In the genomic region with DNA sequence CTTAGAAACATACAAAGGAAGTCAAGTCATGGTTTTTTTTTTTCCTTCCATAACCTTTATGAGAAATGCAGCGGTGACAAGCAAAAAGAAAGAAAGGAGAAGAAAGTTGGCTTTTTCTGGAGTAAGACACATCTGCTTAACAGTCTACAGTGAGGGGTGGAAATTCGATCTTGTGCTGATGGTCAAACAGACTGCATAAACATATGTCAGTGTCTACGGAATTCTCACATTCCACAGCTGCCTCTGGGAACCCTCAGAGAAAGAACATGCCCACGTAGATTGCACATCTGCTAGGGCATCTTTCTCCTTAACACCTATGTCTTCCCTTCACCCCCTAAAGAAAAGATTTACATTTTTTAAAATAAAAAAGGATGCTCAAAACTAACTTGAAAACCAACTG, we compare ENCODE assay signal across 14 cellular contexts. TPM values are rescaled to one million over a fixed set of nuclear protein-coding genes. Genes with fewer than 3 reads are reported as not detected.
DNase-seq lines count a peak whose midpoint lies in the region; ATAC-seq and TF ChIP-seq lines count a peak whose summit lies in the region.
"Had no signal": no experiment of that assay in that cellular context is flagged by ENCODE, and none has a peak within 500 bp of the region (broad histone marks: within the 10 kb centered on the region; RNA-seq: fewer than 3 reads in every experiment).

No MANE protein-coding gene starts in this region.

- peak; percentile 57 for ATAC-seq in WTC11
- ATAC-seq: left ventricle myocardium superior had no signal

- H3K27me3 ChIP-seq in tibial artery = no peaks in the 10 kb centered on the region
- H3K27me3 ChIP-seq: breast epithelium had no signal

- intact Hi-C loops in tibial artery (cut with DNase I; ENCODE audit: low total_unique reads) = no loop called here

- no peaks in the 10 kb centered on the region for H3K9me3 ChIP-seq in tibial artery
- H3K9me3 ChIP-seq: breast epithelium had no signal

- peaks cover 0 to 57% (median 8%) of the 10 kb centered on the region in 4 donors for H3K4me1 ChIP-seq in tibial artery
- H3K4me1 ChIP-seq: breast epithelium had no signal

- no peaks in the 10 kb centered on the region for H3K9me3 Mint-ChIP-seq in WTC11
- peaks cover 5% of the 10 kb centered on the region for H3K9me3 Mint-ChIP-seq in glutamatergic neuron (ENCODE audit: unreplicated experiment)
- H3K9me3 Mint-ChIP-seq: IgD-negative memory B cell had no signal

- no peaks in the 10 kb centered on the region for H3K36me3 ChIP-seq in tibial artery
- H3K36me3 ChIP-seq: breast epithelium had no signal

- no peak overlapping the region for H3K4me3 ChIP-seq in tibial artery
- H3K4me3 ChIP-seq: breast epithelium had no signal

- H3K4me3 Mint-ChIP-seq in WTC11 (peak overlapping the region; percentile 12; the same call in 1 of the 2 replicates), glutamatergic neuron (ENCODE audit: unreplicated experiment) (peak overlapping the region; percentile 35)
- H3K4me3 Mint-ChIP-seq: IgD-negative memory B cell had no signal

- H3K27ac ChIP-seq in tibial artery = peak overlapping the region; percentile 18 to 40
- H3K27ac ChIP-seq: breast epithelium, VCaP had no signal

- H3K27ac Mint-ChIP-seq in WTC11 (0 out of 2 replicates have a peak overlapping the region, but pooled peaks have one; percentile 37), glutamatergic neuron (ENCODE audit: unreplicated experiment) (peak overlapping the region; percentile 92)
- H3K27ac Mint-ChIP-seq: IgD-negative memory B cell had no signal

- DNase-seq in NCI-H82 (lab: John Stamatoyannopoulos, UW) = peak; percentile 25
- DNase-seq in NCI-H82 treated with DMSO at 0.1 percent for 48 hours (lab: John Stamatoyannopoulos, UW; ENCODE audit: unreplicated experiment) = no peak
- DNase-seq in WTC11 (ENCODE audit: low spot score) = no peak
- no peak for DNase-seq in glutamatergic neuron
- no peak for DNase-seq in tibial artery
- no peak for DNase-seq in HUDEP-2 (lab: John Stamatoyannopoulos, UW; ENCODE audit: unreplicated experiment in 76 of 76)
- DNase-seq in hypothalamus (lab: John Stamatoyannopoulos, UW) = no peak
- no peak for DNase-seq in stimulated activated CD4-positive, alpha-beta T cell treated with anti-CD3 and anti-CD28 coated beads, Interleukin-2, amount 100 ng/mL, for 24 hours
- DNase-seq: ACHN, left ventricle myocardium superior, substantia nigra had no signal

- POLR2A ChIA-PET in WTC11 (lab: Charles Lee) = interaction anchor here (1.1 kb wide), 1 partner anchor 179 kb away, joined by 3 read pairs; no protein-coding TSS in a partner anchor

- H3K27me3 Mint-ChIP-seq in WTC11 (ENCODE audit: low read depth) (no peaks in the 10 kb centered on the region), glutamatergic neuron (ENCODE audit: unreplicated experiment) (peaks cover 3% of the 10 kb centered on the region)

- CTCF ChIA-PET in WTC11 (lab: Charles Lee) = interaction anchor here (1.0 to 1.9 kb wide), 7 partner anchors 11 to 236 kb away, joined by 3 to 6 read pairs (median 5); partner anchors contain the start of gene PROM1

- peaks cover 24% of the 10 kb centered on the region for H3K4me1 Mint-ChIP-seq in WTC11
- peaks cover 21% of the 10 kb centered on the region for H3K4me1 Mint-ChIP-seq in glutamatergic neuron (ENCODE audit: low read depth, unreplicated experiment)
- H3K4me1 Mint-ChIP-seq: IgD-negative memory B cell had no signal

- H3K36me3 Mint-ChIP-seq in WTC11 = peaks cover 3% of the 10 kb centered on the region
- no peaks in the 10 kb centered on the region for H3K36me3 Mint-ChIP-seq in glutamatergic neuron (ENCODE audit: unreplicated experiment)
- H3K36me3 Mint-ChIP-seq: IgD-negative memory B cell had no signal

- TF ChIP-seq CTCF in WTC11 (IDR thresholded peaks at IDR 0.05) = no peak
- TF ChIP-seq CTCF in glutamatergic neuron (IDR thresholded peaks at IDR 0.05; ENCODE audit: partially characterized antibody, unreplicated experiment) = no peak
- TF ChIP-seq CTCF in tibial artery (IDR thresholded peaks at IDR 0.05) = no peak

TF ChIP-seq in WTC11, 78 proteins besides CTCF, POLR2A, EP300 and RAD21 (continues in another document):
- no peak for TF ChIP-seq ZNF423 (CRISPR knock-in tag; IDR thresholded peaks at IDR 0.05)
- TF ChIP-seq USF2 (CRISPR knock-in tag; IDR thresholded peaks at IDR 0.05) = no peak
- TF ChIP-seq HMGA2 (CRISPR knock-in tag; IDR thresholded peaks at IDR 0.05) = no peak
- TF ChIP-seq, protein P1, sequence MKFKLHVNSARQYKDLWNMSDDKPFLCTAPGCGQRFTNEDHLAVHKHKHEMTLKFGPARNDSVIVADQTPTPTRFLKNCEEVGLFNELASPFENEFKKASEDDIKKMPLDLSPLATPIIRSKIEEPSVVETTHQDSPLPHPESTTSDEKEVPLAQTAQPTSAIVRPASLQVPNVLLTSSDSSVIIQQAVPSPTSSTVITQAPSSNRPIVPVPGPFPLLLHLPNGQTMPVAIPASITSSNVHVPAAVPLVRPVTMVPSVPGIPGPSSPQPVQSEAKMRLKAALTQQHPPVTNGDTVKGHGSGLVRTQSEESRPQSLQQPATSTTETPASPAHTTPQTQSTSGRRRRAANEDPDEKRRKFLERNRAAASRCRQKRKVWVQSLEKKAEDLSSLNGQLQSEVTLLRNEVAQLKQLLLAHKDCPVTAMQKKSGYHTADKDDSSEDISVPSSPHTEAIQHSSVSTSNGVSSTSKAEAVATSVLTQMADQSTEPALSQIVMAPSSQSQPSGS (CRISPR knock-in tag; IDR thresholded peaks at IDR 0.05; ENCODE audit: borderline replicate concordance, low read depth) = no peak
- TF ChIP-seq ELF4 (CRISPR knock-in tag; IDR thresholded peaks at IDR 0.05; ENCODE audit: low read depth) = no peak
- no peak for TF ChIP-seq IRF1 (CRISPR knock-in tag; IDR thresholded peaks at IDR 0.05)
- no peak for TF ChIP-seq ZNF416 (CRISPR knock-in tag; IDR thresholded peaks at IDR 0.05)
- TF ChIP-seq ZNF671 (CRISPR knock-in tag; IDR thresholded peaks at IDR 0.05) = no peak
- no peak for TF ChIP-seq SP1 (CRISPR knock-in tag; conservative IDR thresholded peaks at IDR 0.05)
- no peak for TF ChIP-seq ZNF512 (CRISPR knock-in tag; IDR thresholded peaks at IDR 0.05; ENCODE audit: borderline replicate concordance)
- TF ChIP-seq GTF2I (CRISPR knock-in tag; conservative IDR thresholded peaks at IDR 0.05) = no peak
- TF ChIP-seq ZBTB21 (CRISPR knock-in tag; IDR thresholded peaks at IDR 0.05; ENCODE audit: borderline replicate concordance) = no peak
- TF ChIP-seq, protein P2, sequence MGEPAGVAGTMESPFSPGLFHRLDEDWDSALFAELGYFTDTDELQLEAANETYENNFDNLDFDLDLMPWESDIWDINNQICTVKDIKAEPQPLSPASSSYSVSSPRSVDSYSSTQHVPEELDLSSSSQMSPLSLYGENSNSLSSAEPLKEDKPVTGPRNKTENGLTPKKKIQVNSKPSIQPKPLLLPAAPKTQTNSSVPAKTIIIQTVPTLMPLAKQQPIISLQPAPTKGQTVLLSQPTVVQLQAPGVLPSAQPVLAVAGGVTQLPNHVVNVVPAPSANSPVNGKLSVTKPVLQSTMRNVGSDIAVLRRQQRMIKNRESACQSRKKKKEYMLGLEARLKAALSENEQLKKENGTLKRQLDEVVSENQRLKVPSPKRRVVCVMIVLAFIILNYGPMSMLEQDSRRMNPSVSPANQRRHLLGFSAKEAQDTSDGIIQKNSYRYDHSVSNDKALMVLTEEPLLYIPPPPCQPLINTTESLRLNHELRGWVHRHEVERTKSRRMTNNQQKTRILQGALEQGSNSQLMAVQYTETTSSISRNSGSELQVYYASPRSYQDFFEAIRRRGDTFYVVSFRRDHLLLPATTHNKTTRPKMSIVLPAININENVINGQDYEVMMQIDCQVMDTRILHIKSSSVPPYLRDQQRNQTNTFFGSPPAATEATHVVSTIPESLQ (CRISPR knock-in tag; IDR thresholded peaks at IDR 0.05) = no peak
- no peak for TF ChIP-seq GRHL2 (CRISPR knock-in tag; IDR thresholded peaks at IDR 0.05; ENCODE audit: insufficient replicate concordance, severe bottlenecking)
- TF ChIP-seq, protein P3, sequence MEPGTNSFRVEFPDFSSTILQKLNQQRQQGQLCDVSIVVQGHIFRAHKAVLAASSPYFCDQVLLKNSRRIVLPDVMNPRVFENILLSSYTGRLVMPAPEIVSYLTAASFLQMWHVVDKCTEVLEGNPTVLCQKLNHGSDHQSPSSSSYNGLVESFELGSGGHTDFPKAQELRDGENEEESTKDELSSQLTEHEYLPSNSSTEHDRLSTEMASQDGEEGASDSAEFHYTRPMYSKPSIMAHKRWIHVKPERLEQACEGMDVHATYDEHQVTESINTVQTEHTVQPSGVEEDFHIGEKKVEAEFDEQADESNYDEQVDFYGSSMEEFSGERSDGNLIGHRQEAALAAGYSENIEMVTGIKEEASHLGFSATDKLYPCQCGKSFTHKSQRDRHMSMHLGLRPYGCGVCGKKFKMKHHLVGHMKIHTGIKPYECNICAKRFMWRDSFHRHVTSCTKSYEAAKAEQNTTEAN (CRISPR knock-in tag; IDR thresholded peaks at IDR 0.05) = no peak

RNA-seq across cellular contexts. Expression of gene PROM1, which starts 54.5 kb away (rescaled TPM):
- total RNA-seq in WTC11 (2021) (56.5 to 65.1 TPM (median 56.8 TPM) in 3 replicates), glutamatergic neuron (ENCODE audit: unreplicated experiment) (36.9 TPM)
